In the genomic region with DNA sequence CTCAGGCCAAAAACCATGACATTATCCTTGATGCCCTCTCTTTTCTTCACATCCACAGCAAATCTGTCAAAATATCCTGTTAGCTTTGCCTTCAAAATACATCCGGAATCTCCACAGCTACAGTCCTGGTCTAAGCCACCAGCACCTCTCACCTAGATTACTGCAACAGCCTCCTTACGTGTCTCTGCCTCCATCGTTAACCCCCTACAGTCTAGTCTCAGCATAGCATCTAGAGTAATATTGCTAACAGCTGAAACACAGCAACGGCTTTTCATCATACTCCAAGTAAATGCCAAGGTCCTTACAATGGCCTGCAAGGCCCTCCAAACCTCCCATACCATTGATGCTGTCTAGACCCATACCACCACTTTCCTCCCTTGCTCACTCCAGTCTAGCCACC, we compare ENCODE assay signal across 14 cellular contexts. TPM values are rescaled to one million over a fixed set of nuclear protein-coding genes. Genes with fewer than 3 reads are reported as not detected.
A peak's percentile ranks its signal among the peaks of the same experiment; 100 is the strongest.
DNase-seq lines count a peak whose midpoint lies in the region; ATAC-seq and TF ChIP-seq lines count a peak whose summit lies in the region.
"Had no signal": no experiment of that assay in that cellular context is flagged by ENCODE, and none has a peak within 500 bp of the region (broad histone marks: within the 10 kb centered on the region; RNA-seq: fewer than 3 reads in every experiment).

No MANE protein-coding gene starts in this region.

- peak overlapping the region in 5 of 7 donors; percentile 38 to 80 (median 67) for H3K27ac Mint-ChIP-seq in CD4-positive, alpha-beta memory T cell
- peak overlapping the region; percentile 3 for H3K27ac Mint-ChIP-seq in activated B cell treated with CpG ODN at 0.5 μM for 24 hours

- H3K9me3 Mint-ChIP-seq in CD4-positive, alpha-beta memory T cell: peaks cover 0 to 2% (median 0%) of the 10 kb centered on the region in 8 donors
- no peaks in the 10 kb centered on the region for H3K9me3 Mint-ChIP-seq in activated B cell treated with CpG ODN at 0.5 μM for 24 hours

- H3K27ac ChIP-seq in CD4-positive, alpha-beta memory T cell (ENCODE audit: low read depth, low read length): no peak overlapping the region
- H3K27ac ChIP-seq: tibial nerve had no signal

- H3K4me3 ChIP-seq in CD4-positive, alpha-beta memory T cell (ENCODE audit: low read length in 2 of 2): no peak overlapping the region
- H3K4me3 ChIP-seq: tibial nerve had no signal

- ATAC-seq in activated B cell treated with CpG ODN at 0.5 μM for 24 hours (ENCODE audit: low read depth): no peak
- no peak for ATAC-seq in HG03196 (IDR thresholded peaks at IDR 0.05; ENCODE audit: unreplicated experiment)
- ATAC-seq in GM18511 (IDR thresholded peaks at IDR 0.05; ENCODE audit: unreplicated experiment): no peak
- ATAC-seq: esophagus mucosa, left ventricle myocardium superior, Right ventricle myocardium inferior had no signal

- no peak for DNase-seq in CD4-positive, alpha-beta memory T cell
- DNase-seq in H4 (ENCODE audit: low spot score) (peak; percentile 34), activated B cell treated with CpG ODN at 0.5 μM for 24 hours (no peak), iris pigment epithelial cell (ENCODE audit: low read depth) (peak; percentile 3), NCI-H1048 (lab: John Stamatoyannopoulos, UW) (no peak)
- DNase-seq in activated CD4-positive, CD25-positive, alpha-beta regulatory T cell treated with anti-CD3 and anti-CD28 coated beads, Interleukin-2, amount 50 U/mL, for 72 hours: no peak
- DNase-seq: activated CD4-positive, alpha-beta T cell treated with anti-CD3 and anti-CD28 coated beads, Interleukin-2, amount 50 U/mL, for 1 hour; left ventricle myocardium superior; NCI-H1436 had no signal

- peaks cover 34 to 66% (median 45%) of the 10 kb centered on the region in 4 donors for H3K4me1 Mint-ChIP-seq in CD4-positive, alpha-beta memory T cell
- H3K4me1 Mint-ChIP-seq in activated B cell treated with CpG ODN at 0.5 μM for 24 hours: peaks cover 43% of the 10 kb centered on the region

- no peaks in the 10 kb centered on the region for H3K27me3 Mint-ChIP-seq in CD4-positive, alpha-beta memory T cell
- H3K27me3 Mint-ChIP-seq in activated B cell treated with CpG ODN at 0.5 μM for 24 hours: no peaks in the 10 kb centered on the region

- intact Hi-C loops in CD4-positive, alpha-beta memory T cell (cut with micrococcal nuclease): no loop called here
- intact Hi-C loops in activated B cell treated with CpG ODN at 0.5 μM for 24 hours (cut with micrococcal nuclease): loop anchor here (10.0 kb wide), 1 partner anchor 278 kb away; the partner anchor contains the start of gene SAA2

- H3K4me3 Mint-ChIP-seq in CD4-positive, alpha-beta memory T cell: peak overlapping the region in 3 of 8 donors; percentile 7 to 25 (median 10)
- H3K4me3 Mint-ChIP-seq in activated B cell treated with CpG ODN at 0.5 μM for 24 hours: no peak overlapping the region

- H3K36me3 ChIP-seq in CD4-positive, alpha-beta memory T cell (ENCODE audit: insufficient read depth, low read length): peaks cover 4% of the 10 kb centered on the region

- peaks cover 24 to 53% of the 10 kb centered on the region in 2 donors for H3K36me3 Mint-ChIP-seq in CD4-positive, alpha-beta memory T cell
- H3K36me3 Mint-ChIP-seq in activated B cell treated with CpG ODN at 0.5 μM for 24 hours (ENCODE audit: low read depth): peaks cover 50% of the 10 kb centered on the region

- H3K27me3 ChIP-seq in CD4-positive, alpha-beta memory T cell (ENCODE audit: insufficient read depth, low read length): no peaks in the 10 kb centered on the region
- H3K27me3 ChIP-seq: tibial nerve had no signal

- POLR2A ChIA-PET in CD4-positive, alpha-beta memory T cell (lab: Charles Lee; ENCODE audit: partially characterized antibody): interaction anchor here (2.0 kb wide), 1 partner anchor 200 kb away, joined by 6 read pairs; the partner anchor contains the start of genes GTF2H1 and HPS5
- POLR2A ChIA-PET in activated B cell treated with CpG ODN at 0.5 μM for 24 hours (lab: Charles Lee): no interaction called here

- no peaks in the 10 kb centered on the region for H3K9me3 ChIP-seq in CD4-positive, alpha-beta memory T cell (ENCODE audit: control insufficient read depth in 1 of 2, low read length in 2 of 2)
- H3K9me3 ChIP-seq: tibial nerve had no signal

- no peak for TF ChIP-seq CTCF in activated B cell treated with CpG ODN at 0.5 μM for 24 hours (IDR thresholded peaks at IDR 0.05)

- peaks cover 32% of the 10 kb centered on the region for H3K4me1 ChIP-seq in CD4-positive, alpha-beta memory T cell (ENCODE audit: insufficient read depth, low read length)

- CTCF ChIA-PET in CD4-positive, alpha-beta memory T cell (lab: Charles Lee; ENCODE audit: partially characterized antibody): interaction anchor here (1.2 to 1.5 kb wide), 2 partner anchors 18 to 29 kb away, joined by 3 to 4 read pairs; no protein-coding TSS in a partner anchor
- CTCF ChIA-PET in activated B cell treated with CpG ODN at 0.5 μM for 24 hours (lab: Charles Lee): no interaction called here

RNA-seq across cellular contexts. Expression of gene TSG101, which starts 4.4 kb away (rescaled TPM):
- 10 to 100 TPM; 40.0 to 41.2 TPM for total RNA-seq in CD4-positive, alpha-beta memory T cell
- 10 to 100 TPM; 59.4 to 64.2 TPM for polyA plus RNA-seq in CD4-positive, alpha-beta memory T cell
- 125 and 144 TPM in 2 replicates for total RNA-seq in H4 (2014; rRNA removed; shearing (Covaris generic))
- total RNA-seq in activated B cell treated with CpG ODN at 0.5 μM for 24 hours: 45.3 and 47.2 TPM in 2 replicates

Comparison
In these comparisons a context has a peak if more than half of its experiments do, and no peak if none do; other contexts are left out.
1. DNase-seq: peak in H4 (single experiment) and iris pigment epithelial cell (single experiment); none in CD4-positive, alpha-beta memory T cell (0 of 5), activated B cell treated with CpG ODN at 0.5 μM for 24 hours (single experiment), NCI-H1048 (single experiment) and activated CD4-positive, CD25-positive, alpha-beta regulatory T cell treated with anti-CD3 and anti-CD28 coated beads, Interleukin-2, amount 50 U/mL, for 72 hours (single experiment).